Comparison of ENCODE assay signal across 13 cellular contexts in the genomic region with DNA sequence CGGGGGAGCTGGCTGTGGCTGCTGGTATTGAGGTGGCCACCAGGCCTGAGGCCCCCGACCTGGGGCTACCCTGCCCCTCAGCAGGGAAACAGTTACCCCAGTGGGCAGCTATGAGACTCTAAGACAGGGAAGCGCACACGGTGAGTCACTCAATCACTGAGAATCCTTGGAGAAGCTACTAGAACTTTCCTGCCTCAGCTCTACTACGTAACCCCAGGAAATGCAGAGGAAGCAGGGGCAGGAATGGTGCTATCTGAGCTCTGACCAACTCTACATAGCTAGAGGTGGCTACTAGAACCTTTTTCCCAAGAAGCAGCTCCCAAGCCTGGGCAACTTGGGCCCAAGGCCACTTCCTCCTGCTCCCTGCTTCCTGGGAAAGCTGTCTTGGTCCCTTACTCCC. TPM values are rescaled to one million over a fixed set of nuclear protein-coding genes. Genes with fewer than 3 reads are reported as not detected.
DNase-seq lines count a peak whose midpoint lies in the region; ATAC-seq and TF ChIP-seq lines count a peak whose summit lies in the region.
"Had no signal": no experiment of that assay in that cellular context is flagged by ENCODE, and none has a peak within 500 bp of the region (broad histone marks: within the 10 kb centered on the region; RNA-seq: fewer than 3 reads in every experiment).

No MANE protein-coding gene starts in this region.

- H3K27ac Mint-ChIP-seq in activated CD4-positive, alpha-beta memory T cell treated with anti-CD3 and anti-CD28 coated beads for 36 hours = peak overlapping the region; percentile 1
- no peak overlapping the region for H3K27ac Mint-ChIP-seq in activated CD4-positive, alpha-beta memory T cell treated with anti-CD3 and anti-CD28 coated beads, Interleukin-2, amount 10 ng/mL, durations not matched to agents 7 days and 5 days
- H3K27ac Mint-ChIP-seq in T-helper 17 cell = peak overlapping the region; percentile 60
- peak overlapping the region; percentile 57 for H3K27ac Mint-ChIP-seq in endothelial cell (ENCODE audit: unreplicated experiment)
- H3K27ac Mint-ChIP-seq in stimulated activated naive B cell treated with anti-CD40 and anti-IgM and Interleukin-4, amounts not matched to agents 10 μg/mL and 1 μg/mL and 100 μg/mL, for 72 hours = peak overlapping the region; percentile 11

- no peak for DNase-seq in activated CD4-positive, alpha-beta memory T cell treated with anti-CD3 and anti-CD28 coated beads for 36 hours
- DNase-seq in activated CD4-positive, alpha-beta memory T cell treated with anti-CD3 and anti-CD28 coated beads, Interleukin-2, amount 10 ng/mL, durations not matched to agents 7 days and 5 days = no peak
- no peak for DNase-seq in T-helper 17 cell
- DNase-seq in endothelial cell (ENCODE audit: low spot score) = no peak
- DNase-seq in stimulated activated naive B cell treated with anti-CD40 and anti-IgM and Interleukin-4, amounts not matched to agents 10 μg/mL and 1 μg/mL and 100 μg/mL, for 72 hours = no peak
- no peak for DNase-seq in NCI-H1092 (lab: John Stamatoyannopoulos, UW)
- no peak for DNase-seq in NCI-H2171 treated with DMSO at 0.1 percent for 48 hours (lab: John Stamatoyannopoulos, UW)
- no peak for DNase-seq in SIG-M5 treated with dmso at 0.1 percent for 504 hours (lab: John Stamatoyannopoulos, UW; ENCODE audit: unreplicated experiment)
- DNase-seq: KG1, NCI-H1092 treated with DMSO at 0.1 percent for 48 hours, NCI-H1694, NCI-H2107, Right ventricle myocardium superior had no signal

- no peak for TF ChIP-seq CTCF in endothelial cell (IDR thresholded peaks at IDR 0.05; ENCODE audit: unreplicated experiment)

- ATAC-seq in T-helper 17 cell = no peak
- ATAC-seq in stimulated activated naive B cell treated with anti-CD40 and anti-IgM and Interleukin-4, amounts not matched to agents 10 μg/mL and 1 μg/mL and 100 μg/mL, for 72 hours (replicated peaks) = no peak

- no peaks in the 10 kb centered on the region for H3K9me3 Mint-ChIP-seq in activated CD4-positive, alpha-beta memory T cell treated with anti-CD3 and anti-CD28 coated beads for 36 hours
- no peaks in the 10 kb centered on the region for H3K9me3 Mint-ChIP-seq in activated CD4-positive, alpha-beta memory T cell treated with anti-CD3 and anti-CD28 coated beads, Interleukin-2, amount 10 ng/mL, durations not matched to agents 7 days and 5 days
- no peaks in the 10 kb centered on the region for H3K9me3 Mint-ChIP-seq in endothelial cell (ENCODE audit: unreplicated experiment)
- no peaks in the 10 kb centered on the region for H3K9me3 Mint-ChIP-seq in stimulated activated naive B cell treated with anti-CD40 and anti-IgM and Interleukin-4, amounts not matched to agents 10 μg/mL and 1 μg/mL and 100 μg/mL, for 72 hours

- H3K4me3 Mint-ChIP-seq in activated CD4-positive, alpha-beta memory T cell treated with anti-CD3 and anti-CD28 coated beads for 36 hours = no peak overlapping the region
- H3K4me3 Mint-ChIP-seq in activated CD4-positive, alpha-beta memory T cell treated with anti-CD3 and anti-CD28 coated beads, Interleukin-2, amount 10 ng/mL, durations not matched to agents 7 days and 5 days = no peak overlapping the region
- H3K4me3 Mint-ChIP-seq in T-helper 17 cell (no peak overlapping the region), endothelial cell (ENCODE audit: unreplicated experiment) (no peak overlapping the region)
- no peak overlapping the region for H3K4me3 Mint-ChIP-seq in stimulated activated naive B cell treated with anti-CD40 and anti-IgM and Interleukin-4, amounts not matched to agents 10 μg/mL and 1 μg/mL and 100 μg/mL, for 72 hours

- CTCF ChIA-PET in activated CD4-positive, alpha-beta memory T cell treated with anti-CD3 and anti-CD28 coated beads for 36 hours (lab: Charles Lee) = interaction anchor here (1.0 to 4.7 kb wide), 7 partner anchors 10 to 294 kb away, joined by 3 to 39 read pairs (median 3); partner anchors contain the start of gene DDIT4
- CTCF ChIA-PET in activated CD4-positive, alpha-beta memory T cell treated with anti-CD3 and anti-CD28 coated beads, Interleukin-2, amount 10 ng/mL, durations not matched to agents 7 days and 5 days (lab: Charles Lee) = interaction anchor here (0.9 to 3.4 kb wide), 4 partner anchors 9 to 217 kb away, joined by 3 to 12 read pairs (median 3); no protein-coding TSS in a partner anchor

- intact Hi-C loops in activated CD4-positive, alpha-beta memory T cell treated with anti-CD3 and anti-CD28 coated beads for 36 hours (cut with micrococcal nuclease) = no loop called here

- H3K9me3 ChIP-seq in T-helper 17 cell (ENCODE audit: control insufficient read depth, low read length, poor library complexity, severe bottlenecking) = no peaks in the 10 kb centered on the region

- no peaks in the 10 kb centered on the region for H3K27me3 Mint-ChIP-seq in activated CD4-positive, alpha-beta memory T cell treated with anti-CD3 and anti-CD28 coated beads for 36 hours
- H3K27me3 Mint-ChIP-seq in activated CD4-positive, alpha-beta memory T cell treated with anti-CD3 and anti-CD28 coated beads, Interleukin-2, amount 10 ng/mL, durations not matched to agents 7 days and 5 days = no peaks in the 10 kb centered on the region
- H3K27me3 Mint-ChIP-seq in T-helper 17 cell (no peaks in the 10 kb centered on the region), endothelial cell (ENCODE audit: unreplicated experiment) (no peaks in the 10 kb centered on the region)
- no peaks in the 10 kb centered on the region for H3K27me3 Mint-ChIP-seq in stimulated activated naive B cell treated with anti-CD40 and anti-IgM and Interleukin-4, amounts not matched to agents 10 μg/mL and 1 μg/mL and 100 μg/mL, for 72 hours

- POLR2A ChIA-PET in activated CD4-positive, alpha-beta memory T cell treated with anti-CD3 and anti-CD28 coated beads for 36 hours (lab: Charles Lee) = interaction anchor here (1.3 kb wide), 1 partner anchor 16 kb away, joined by 4 read pairs; no protein-coding TSS in a partner anchor
- POLR2A ChIA-PET in activated CD4-positive, alpha-beta memory T cell treated with anti-CD3 and anti-CD28 coated beads, Interleukin-2, amount 10 ng/mL, durations not matched to agents 7 days and 5 days (lab: Charles Lee) = interaction anchor here (1.0 to 3.8 kb wide), 5 partner anchors 8 to 255 kb away, joined by 3 to 17 read pairs (median 10); partner anchors contain the start of genes DDIT4, DNAJB12 and SPOCK2

- peaks cover 19% of the 10 kb centered on the region for H3K4me1 Mint-ChIP-seq in activated CD4-positive, alpha-beta memory T cell treated with anti-CD3 and anti-CD28 coated beads for 36 hours (ENCODE audit: low read depth)
- peaks cover 22% of the 10 kb centered on the region for H3K4me1 Mint-ChIP-seq in activated CD4-positive, alpha-beta memory T cell treated with anti-CD3 and anti-CD28 coated beads, Interleukin-2, amount 10 ng/mL, durations not matched to agents 7 days and 5 days
- H3K4me1 Mint-ChIP-seq in T-helper 17 cell = peaks cover 5% of the 10 kb centered on the region
- peaks cover 6% of the 10 kb centered on the region for H3K4me1 Mint-ChIP-seq in endothelial cell (ENCODE audit: unreplicated experiment)
- peaks cover 18 to 31% of the 10 kb centered on the region in 2 donors for H3K4me1 Mint-ChIP-seq in stimulated activated naive B cell treated with anti-CD40 and anti-IgM and Interleukin-4, amounts not matched to agents 10 μg/mL and 1 μg/mL and 100 μg/mL, for 72 hours

- H3K36me3 Mint-ChIP-seq in activated CD4-positive, alpha-beta memory T cell treated with anti-CD3 and anti-CD28 coated beads for 36 hours = peaks cover 9% of the 10 kb centered on the region
- peaks cover 33% of the 10 kb centered on the region for H3K36me3 Mint-ChIP-seq in activated CD4-positive, alpha-beta memory T cell treated with anti-CD3 and anti-CD28 coated beads, Interleukin-2, amount 10 ng/mL, durations not matched to agents 7 days and 5 days (ENCODE audit: low read depth)
- H3K36me3 Mint-ChIP-seq in T-helper 17 cell (ENCODE audit: low read depth) = no peaks in the 10 kb centered on the region
- H3K36me3 Mint-ChIP-seq in endothelial cell (ENCODE audit: low read depth, unreplicated experiment) = peaks cover 5% of the 10 kb centered on the region
- peaks cover 33 to 44% of the 10 kb centered on the region in 2 donors for H3K36me3 Mint-ChIP-seq in stimulated activated naive B cell treated with anti-CD40 and anti-IgM and Interleukin-4, amounts not matched to agents 10 μg/mL and 1 μg/mL and 100 μg/mL, for 72 hours

RNA-seq across cellular contexts. Expression of gene DNAJB12, which starts 11.8 kb away (rescaled TPM):
- 10 to 100 TPM; 18.9 to 19.8 TPM for total RNA-seq in activated CD4-positive, alpha-beta memory T cell treated with anti-CD3 and anti-CD28 coated beads for 36 hours
- 10 to 100 TPM; 23.8 to 26.7 TPM for total RNA-seq in activated CD4-positive, alpha-beta memory T cell treated with anti-CD3 and anti-CD28 coated beads, Interleukin-2, amount 10 ng/mL, durations not matched to agents 7 days and 5 days
- 10 to 100 TPM; 32.7 to 42.9 TPM for total RNA-seq in T-helper 17 cell
- total RNA-seq in endothelial cell (ENCODE audit: unreplicated experiment) = 20.5 TPM
